Comparison of ENCODE assay signal across 9 cellular contexts in genomic region chr2:223815186-223815883, GRCh38. TPM values are rescaled to one million over a fixed set of nuclear protein-coding genes. Genes with fewer than 3 reads are reported as not detected.
DNase-seq lines count a peak whose midpoint lies in the region; ATAC-seq and TF ChIP-seq lines count a peak whose summit lies in the region.
"Had no signal": no experiment of that assay in that cellular context is flagged by ENCODE, and none has a peak within 500 bp of the region (broad histone marks: within the 10 kb centered on the region; RNA-seq: fewer than 3 reads in every experiment).

No MANE protein-coding gene starts in this region.

- no peaks in the 10 kb centered on the region for H3K36me3 ChIP-seq in PC-3 (ENCODE audit: low read depth, low read length)

- H3K4me1 ChIP-seq in PC-3 (ENCODE audit: insufficient read depth, low read length): peaks cover 58% of the 10 kb centered on the region

- H3K79me2 ChIP-seq in PC-3 (ENCODE audit: low read length): peaks cover 94% of the 10 kb centered on the region

- CTCF ChIA-PET in PC-3 (lab: Charles Lee): no interaction called here

- H3K4me3 ChIP-seq in PC-3 (ENCODE audit: low read length): peak overlapping the region; percentile 29; the same call in 1 of the 2 replicates
- H3K4me3 ChIP-seq in fibroblast of the aortic adventitia (ENCODE audit: low read depth, low read length): no peak overlapping the region

- peaks cover 2% of the 10 kb centered on the region for H3K36me3 Mint-ChIP-seq in activated naive CD4-positive, alpha-beta T cell treated with anti-CD3 and anti-CD28 coated beads, Interleukin-2, amount 50 U/mL, for 24 hours
- H3K36me3 Mint-ChIP-seq in type B pancreatic cell: no peaks in the 10 kb centered on the region

- no TSS peak for BruUV-seq in PC-3 (replicated peaks; lab: Mats Ljungman, UMichigan)

- H3K9ac ChIP-seq in PC-3 (ENCODE audit: low read length): peak overlapping the region; percentile 48

- no peak overlapping the region for H2AFZ ChIP-seq in PC-3 (ENCODE audit: low read length)

- H3K27ac ChIP-seq in PC-3 (ENCODE audit: low read length): peak overlapping the region; percentile 85

- no peaks in the 10 kb centered on the region for H3K9me3 Mint-ChIP-seq in activated naive CD4-positive, alpha-beta T cell treated with anti-CD3 and anti-CD28 coated beads, Interleukin-2, amount 50 U/mL, for 24 hours
- H3K9me3 Mint-ChIP-seq in type B pancreatic cell: no peaks in the 10 kb centered on the region

- no peak for TF ChIP-seq CTCF in PC-3 (conservative IDR thresholded peaks at IDR 0.05; ENCODE audit: low read depth, low read length)
- no peak for TF ChIP-seq CTCF in fibroblast of the aortic adventitia (IDR thresholded peaks at IDR 0.05; ENCODE audit: insufficient read depth, low read length)
- TF ChIP-seq CTCF in type B pancreatic cell (conservative IDR thresholded peaks at IDR 0.05): no peak

- DNase-seq in activated naive CD4-positive, alpha-beta T cell (lab: John Stamatoyannopoulos, UW): no peak
- DNase-seq in PC-3 (peak; percentile 98), fibroblast of the aortic adventitia (ENCODE audit: low read depth) (peak; percentile 95), type B pancreatic cell (ENCODE audit: extremely low spot score, unreplicated experiment) (no peak), superior temporal gyrus (ENCODE audit: extremely low spot score) (no peak), pons (ENCODE audit: low spot score) (no peak)
- no peak for DNase-seq in activated CD4-positive, alpha-beta T cell treated with anti-CD3 and anti-CD28 coated beads for 1 hour
- DNase-seq: DND-41 had no signal

- H3K9me2 ChIP-seq in PC-3 (replicated peaks; ENCODE audit: low read length): no peaks in the 10 kb centered on the region

- H3K4me2 ChIP-seq in PC-3 (ENCODE audit: low read length): peak overlapping the region; percentile 64

- intact Hi-C loops in PC-3 (cut with micrococcal nuclease): loop anchor here (1.0 to 2.0 kb wide), 3 partner anchors 18 to 45 kb away; partner anchors contain the start of gene AP1S3

- H3K27ac Mint-ChIP-seq in activated naive CD4-positive, alpha-beta T cell treated with anti-CD3 and anti-CD28 coated beads, Interleukin-2, amount 50 U/mL, for 24 hours: peak overlapping the region; percentile 56
- peak overlapping the region; percentile 52 for H3K27ac Mint-ChIP-seq in type B pancreatic cell

- peaks cover 12% of the 10 kb centered on the region for H3F3A ChIP-seq in PC-3 (ENCODE audit: low read length, unreplicated experiment)

- no peak overlapping the region for H3K4me3 Mint-ChIP-seq in activated naive CD4-positive, alpha-beta T cell treated with anti-CD3 and anti-CD28 coated beads, Interleukin-2, amount 50 U/mL, for 24 hours
- H3K4me3 Mint-ChIP-seq in type B pancreatic cell: no peak overlapping the region

- H3K27me3 ChIP-seq in PC-3 (ENCODE audit: low read length): no peaks in the 10 kb centered on the region

- peak; percentile 75 for ATAC-seq in PC-3

- no peaks in the 10 kb centered on the region for H3K9me3 ChIP-seq in PC-3 (ENCODE audit: low read length)

- peaks cover 4% of the 10 kb centered on the region; the same call in 1 of the 2 replicates for H4K20me1 ChIP-seq in PC-3 (ENCODE audit: low read length)

- H3K27me3 Mint-ChIP-seq in activated naive CD4-positive, alpha-beta T cell treated with anti-CD3 and anti-CD28 coated beads, Interleukin-2, amount 50 U/mL, for 24 hours: no peaks in the 10 kb centered on the region
- H3K27me3 Mint-ChIP-seq in type B pancreatic cell: no peaks in the 10 kb centered on the region

- POLR2A ChIA-PET in PC-3 (lab: Charles Lee; ENCODE audit: unreplicated experiment): no interaction called here

- peaks cover 13% of the 10 kb centered on the region for H3K4me1 Mint-ChIP-seq in activated naive CD4-positive, alpha-beta T cell treated with anti-CD3 and anti-CD28 coated beads, Interleukin-2, amount 50 U/mL, for 24 hours
- H3K4me1 Mint-ChIP-seq in type B pancreatic cell (ENCODE audit: unreplicated experiment): peaks cover 12% of the 10 kb centered on the region

RNA-seq across cellular contexts. Expression of gene AP1S3, which starts 22.0 kb away (rescaled TPM):
- total RNA-seq in PC-3 (2014; rRNA removed): 34.3 and 37.6 TPM in 2 replicates
- 8.1 and 16.8 TPM in 2 replicates for total RNA-seq in fibroblast of the aortic adventitia (ENCODE audit: low replicate concordance)
- 7.8 and 16.1 TPM in 2 replicates for total RNA-seq in type B pancreatic cell (ENCODE audit: low replicate concordance)

Comparison
In these comparisons a context has a peak if more than half of its experiments do, and no peak if none do; other contexts are left out.
1. DNase-seq: peak in PC-3 (single experiment) and fibroblast of the aortic adventitia (single experiment); none in activated naive CD4-positive, alpha-beta T cell (0 of 4), type B pancreatic cell (single experiment), superior temporal gyrus (single experiment), pons (single experiment) and activated CD4-positive, alpha-beta T cell treated with anti-CD3 and anti-CD28 coated beads for 1 hour (single experiment).